In genomic region chr18:79092869-79093268, GRCh38 we compare ENCODE assay signal across 24 cellular contexts.
"Had no signal": no experiment of that assay in that cellular context is flagged by ENCODE, and none has a peak within 500 bp of the region (broad histone marks: within the 10 kb centered on the region; RNA-seq: fewer than 3 reads in every experiment).

No MANE protein-coding gene starts in this region.

- H3K4me1 Mint-ChIP-seq: nephron had no signal

- H3K36me3 ChIP-seq: breast epithelium, colonic mucosa, pancreas, right atrium auricular region, upper lobe of left lung, WERI-Rb-1 had no signal

- H3K27ac Mint-ChIP-seq: activated naive CD4-positive, alpha-beta T cell treated with anti-CD3 and anti-CD28 coated beads, Interleukin-2, amount 50 U/mL, for 72 hours; activated T-cell treated with anti-CD3 and anti-CD28 coated beads, Interleukin-2, amount 50 U/mL, for 24 hours; activated T-helper 17 cell treated with anti-CD3 and anti-CD28 coated beads, Interleukin-2, amount 50 U/mL, for 72 hours; endodermal cell; immature natural killer cell; memory B cell; nephron had no signal

- DNase-seq: activated CD4-positive, alpha-beta T cell treated with anti-CD3 and anti-CD28 coated beads, Interleukin-2, amount 50 U/mL, for 1 hour; activated CD4-positive, CD25-positive, alpha-beta regulatory T cell treated with anti-CD3 and anti-CD28 coated beads, Interleukin-2, amount 50 U/mL, for 72 hours; activated CD8-positive, alpha-beta memory T cell treated with anti-CD3 and anti-CD28 coated beads for 24 hours; activated CD8-positive, alpha-beta memory T cell treated with anti-CD3 and anti-CD28 coated beads, Interleukin-2, amount 50 U/mL, for 4 hours; activated T-cell treated with anti-CD3 and anti-CD28 coated beads, Interleukin-2, amount 50 U/mL, for 24 hours; aorta; colonic mucosa; endodermal cell; foreskin fibroblast; immature natural killer cell; left ventricle myocardium superior; pancreas; psoas muscle; stimulated activated CD4-positive, alpha-beta T cell treated with anti-CD3 and anti-CD28 coated beads, Interleukin-4, amount 100 ng/mL, for 24 hours; stimulated activated naive CD8-positive, alpha-beta T cell treated with anti-CD3 and anti-CD28 coated beads, Interleukin-15, Interleukin-2, amounts not matched to agents 100 U/mL and 50 U/mL, for 24 hours; T-helper 1 cell; upper lobe of left lung; WERI-Rb-1 had no signal

- H3K9me3 Mint-ChIP-seq: activated naive CD4-positive, alpha-beta T cell treated with anti-CD3 and anti-CD28 coated beads, Interleukin-2, amount 50 U/mL, for 72 hours; activated T-helper 17 cell treated with anti-CD3 and anti-CD28 coated beads, Interleukin-2, amount 50 U/mL, for 72 hours; immature natural killer cell had no signal

- H3K9me3 ChIP-seq: colonic mucosa, pancreas, right atrium auricular region had no signal

- H3K27me3 Mint-ChIP-seq: activated T-cell treated with anti-CD3 and anti-CD28 coated beads, Interleukin-2, amount 50 U/mL, for 24 hours; activated T-helper 17 cell treated with anti-CD3 and anti-CD28 coated beads, Interleukin-2, amount 50 U/mL, for 72 hours; memory B cell had no signal

- H3K27ac ChIP-seq: breast epithelium, colonic mucosa, pancreas, psoas muscle, right atrium auricular region, upper lobe of left lung, WERI-Rb-1 had no signal

- H3K4me3 ChIP-seq: breast epithelium, colonic mucosa, pancreas, psoas muscle, right atrium auricular region, upper lobe of left lung had no signal

- ATAC-seq: activated naive CD4-positive, alpha-beta T cell treated with anti-CD3 and anti-CD28 coated beads, Interleukin-2, amount 50 U/mL, for 72 hours; activated T-helper 17 cell treated with anti-CD3 and anti-CD28 coated beads, Interleukin-2, amount 50 U/mL, for 72 hours; left ventricle myocardium superior; pancreas; psoas muscle; stimulated activated naive CD8-positive, alpha-beta T cell treated with anti-CD3 and anti-CD28 coated beads, Interleukin-15, Interleukin-2, amounts not matched to agents 100 U/mL and 50 U/mL, for 24 hours had no signal

- H3K4me3 Mint-ChIP-seq: activated T-cell treated with anti-CD3 and anti-CD28 coated beads, Interleukin-2, amount 50 U/mL, for 24 hours; activated T-helper 17 cell treated with anti-CD3 and anti-CD28 coated beads, Interleukin-2, amount 50 U/mL, for 72 hours; endodermal cell; immature natural killer cell; memory B cell; nephron had no signal

- H3K27me3 ChIP-seq: breast epithelium, colonic mucosa, pancreas, right atrium auricular region, upper lobe of left lung had no signal

- H3K4me1 ChIP-seq: breast epithelium, colonic mucosa, pancreas, right atrium auricular region had no signal
